ENCODE assay signal across 1 cellular context in the genomic region with DNA sequence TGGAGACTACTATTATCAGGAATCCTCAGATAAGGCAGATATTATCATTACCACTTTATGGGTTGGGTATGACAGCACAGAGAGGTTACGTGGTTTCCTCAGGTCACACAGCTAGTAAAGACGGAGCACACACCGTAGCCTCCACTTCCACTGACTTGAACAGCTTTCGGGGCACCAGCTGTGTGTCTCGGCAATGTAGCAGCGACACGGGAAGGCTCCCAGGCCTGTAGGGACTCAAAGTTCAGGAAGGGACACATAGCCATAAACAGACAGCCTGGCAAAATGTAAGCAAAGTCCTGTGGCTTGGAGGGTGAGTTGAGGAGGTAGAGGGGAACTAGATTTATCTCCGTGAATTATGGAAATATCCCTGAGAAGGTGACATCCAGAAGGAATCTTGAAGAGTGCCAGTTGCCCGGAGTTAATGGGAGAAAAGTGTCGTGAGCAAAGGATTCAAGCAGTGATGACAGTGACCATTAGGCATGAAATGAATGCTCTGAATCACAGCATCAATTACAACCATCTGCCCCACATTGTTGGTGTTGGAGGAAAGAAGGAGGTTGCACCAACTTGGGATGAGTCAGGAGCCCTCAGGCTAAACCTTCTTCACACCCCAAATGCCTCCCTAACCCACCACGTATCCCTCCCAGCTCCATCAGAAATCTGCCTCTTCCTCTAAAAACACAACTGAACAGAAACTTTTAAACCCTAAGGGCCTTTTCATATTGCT.
TF ChIP-seq lines count a peak whose summit lies in the region.

No MANE protein-coding gene starts in this region.

TF ChIP-seq in GM23338, 12 proteins besides CTCF, POLR2A, EP300 and RAD21 (continued from another document):
- TF ChIP-seq, protein P1, sequence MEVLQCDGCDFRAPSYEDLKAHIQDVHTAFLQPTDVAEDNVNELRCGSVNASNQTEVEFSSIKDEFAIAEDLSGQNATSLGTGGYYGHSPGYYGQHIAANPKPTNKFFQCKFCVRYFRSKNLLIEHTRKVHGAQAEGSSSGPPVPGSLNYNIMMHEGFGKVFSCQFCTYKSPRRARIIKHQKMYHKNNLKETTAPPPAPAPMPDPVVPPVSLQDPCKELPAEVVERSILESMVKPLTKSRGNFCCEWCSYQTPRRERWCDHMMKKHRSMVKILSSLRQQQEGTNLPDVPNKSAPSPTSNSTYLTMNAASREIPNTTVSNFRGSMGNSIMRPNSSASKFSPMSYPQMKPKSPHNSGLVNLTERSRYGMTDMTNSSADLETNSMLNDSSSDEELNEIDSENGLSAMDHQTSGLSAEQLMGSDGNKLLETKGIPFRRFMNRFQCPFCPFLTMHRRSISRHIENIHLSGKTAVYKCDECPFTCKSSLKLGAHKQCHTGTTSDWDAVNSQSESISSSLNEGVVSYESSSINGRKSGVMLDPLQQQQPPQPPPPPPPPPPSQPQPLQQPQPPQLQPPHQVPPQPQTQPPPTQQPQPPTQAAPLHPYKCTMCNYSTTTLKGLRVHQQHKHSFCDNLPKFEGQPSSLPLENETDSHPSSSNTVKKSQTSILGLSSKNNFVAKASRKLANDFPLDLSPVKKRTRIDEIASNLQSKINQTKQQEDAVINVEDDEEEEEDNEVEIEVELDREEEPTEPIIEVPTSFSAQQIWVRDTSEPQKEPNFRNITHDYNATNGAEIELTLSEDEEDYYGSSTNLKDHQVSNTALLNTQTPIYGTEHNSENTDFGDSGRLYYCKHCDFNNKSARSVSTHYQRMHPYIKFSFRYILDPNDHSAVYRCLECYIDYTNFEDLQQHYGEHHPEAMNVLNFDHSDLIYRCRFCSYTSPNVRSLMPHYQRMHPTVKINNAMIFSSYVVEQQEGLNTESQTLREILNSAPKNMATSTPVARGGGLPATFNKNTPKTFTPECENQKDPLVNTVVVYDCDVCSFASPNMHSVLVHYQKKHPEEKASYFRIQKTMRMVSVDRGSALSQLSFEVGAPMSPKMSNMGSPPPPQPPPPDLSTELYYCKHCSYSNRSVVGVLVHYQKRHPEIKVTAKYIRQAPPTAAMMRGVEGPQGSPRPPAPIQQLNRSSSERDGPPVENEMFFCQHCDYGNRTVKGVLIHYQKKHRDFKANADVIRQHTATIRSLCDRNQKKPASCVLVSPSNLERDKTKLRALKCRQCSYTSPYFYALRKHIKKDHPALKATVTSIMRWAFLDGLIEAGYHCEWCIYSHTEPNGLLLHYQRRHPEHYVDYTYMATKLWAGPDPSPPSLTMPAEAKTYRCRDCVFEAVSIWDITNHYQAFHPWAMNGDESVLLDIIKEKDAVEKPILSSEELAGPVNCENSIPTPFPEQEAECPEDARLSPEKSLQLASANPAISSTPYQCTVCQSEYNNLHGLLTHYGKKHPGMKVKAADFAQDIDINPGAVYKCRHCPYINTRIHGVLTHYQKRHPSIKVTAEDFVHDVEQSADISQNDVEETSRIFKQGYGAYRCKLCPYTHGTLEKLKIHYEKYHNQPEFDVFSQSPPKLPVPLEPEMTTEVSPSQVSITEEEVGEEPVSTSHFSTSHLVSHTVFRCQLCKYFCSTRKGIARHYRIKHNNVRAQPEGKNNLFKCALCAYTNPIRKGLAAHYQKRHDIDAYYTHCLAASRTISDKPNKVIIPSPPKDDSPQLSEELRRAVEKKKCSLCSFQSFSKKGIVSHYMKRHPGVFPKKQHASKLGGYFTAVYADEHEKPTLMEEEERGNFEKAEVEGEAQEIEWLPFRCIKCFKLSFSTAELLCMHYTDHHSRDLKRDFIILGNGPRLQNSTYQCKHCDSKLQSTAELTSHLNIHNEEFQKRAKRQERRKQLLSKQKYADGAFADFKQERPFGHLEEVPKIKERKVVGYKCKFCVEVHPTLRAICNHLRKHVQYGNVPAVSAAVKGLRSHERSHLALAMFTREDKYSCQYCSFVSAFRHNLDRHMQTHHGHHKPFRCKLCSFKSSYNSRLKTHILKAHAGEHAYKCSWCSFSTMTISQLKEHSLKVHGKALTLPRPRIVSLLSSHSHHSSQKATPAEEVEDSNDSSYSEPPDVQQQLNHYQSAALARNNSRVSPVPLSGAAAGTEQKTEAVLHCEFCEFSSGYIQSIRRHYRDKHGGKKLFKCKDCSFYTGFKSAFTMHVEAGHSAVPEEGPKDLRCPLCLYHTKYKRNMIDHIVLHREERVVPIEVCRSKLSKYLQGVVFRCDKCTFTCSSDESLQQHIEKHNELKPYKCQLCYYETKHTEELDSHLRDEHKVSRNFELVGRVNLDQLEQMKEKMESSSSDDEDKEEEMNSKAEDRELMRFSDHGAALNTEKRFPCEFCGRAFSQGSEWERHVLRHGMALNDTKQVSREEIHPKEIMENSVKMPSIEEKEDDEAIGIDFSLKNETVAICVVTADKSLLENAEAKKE (CRISPR knock-in tag; IDR thresholded peaks at IDR 0.05): no peak
- TF ChIP-seq, protein P2, sequence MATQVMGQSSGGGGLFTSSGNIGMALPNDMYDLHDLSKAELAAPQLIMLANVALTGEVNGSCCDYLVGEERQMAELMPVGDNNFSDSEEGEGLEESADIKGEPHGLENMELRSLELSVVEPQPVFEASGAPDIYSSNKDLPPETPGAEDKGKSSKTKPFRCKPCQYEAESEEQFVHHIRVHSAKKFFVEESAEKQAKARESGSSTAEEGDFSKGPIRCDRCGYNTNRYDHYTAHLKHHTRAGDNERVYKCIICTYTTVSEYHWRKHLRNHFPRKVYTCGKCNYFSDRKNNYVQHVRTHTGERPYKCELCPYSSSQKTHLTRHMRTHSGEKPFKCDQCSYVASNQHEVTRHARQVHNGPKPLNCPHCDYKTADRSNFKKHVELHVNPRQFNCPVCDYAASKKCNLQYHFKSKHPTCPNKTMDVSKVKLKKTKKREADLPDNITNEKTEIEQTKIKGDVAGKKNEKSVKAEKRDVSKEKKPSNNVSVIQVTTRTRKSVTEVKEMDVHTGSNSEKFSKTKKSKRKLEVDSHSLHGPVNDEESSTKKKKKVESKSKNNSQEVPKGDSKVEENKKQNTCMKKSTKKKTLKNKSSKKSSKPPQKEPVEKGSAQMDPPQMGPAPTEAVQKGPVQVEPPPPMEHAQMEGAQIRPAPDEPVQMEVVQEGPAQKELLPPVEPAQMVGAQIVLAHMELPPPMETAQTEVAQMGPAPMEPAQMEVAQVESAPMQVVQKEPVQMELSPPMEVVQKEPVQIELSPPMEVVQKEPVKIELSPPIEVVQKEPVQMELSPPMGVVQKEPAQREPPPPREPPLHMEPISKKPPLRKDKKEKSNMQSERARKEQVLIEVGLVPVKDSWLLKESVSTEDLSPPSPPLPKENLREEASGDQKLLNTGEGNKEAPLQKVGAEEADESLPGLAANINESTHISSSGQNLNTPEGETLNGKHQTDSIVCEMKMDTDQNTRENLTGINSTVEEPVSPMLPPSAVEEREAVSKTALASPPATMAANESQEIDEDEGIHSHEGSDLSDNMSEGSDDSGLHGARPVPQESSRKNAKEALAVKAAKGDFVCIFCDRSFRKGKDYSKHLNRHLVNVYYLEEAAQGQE (IDR thresholded peaks at IDR 0.05; ENCODE audit: unreplicated experiment): no peak
- no peak for TF ChIP-seq EZH2 (IDR thresholded peaks at IDR 0.05; ENCODE audit: low read depth, unreplicated experiment)
- TF ChIP-seq, protein P3, sequence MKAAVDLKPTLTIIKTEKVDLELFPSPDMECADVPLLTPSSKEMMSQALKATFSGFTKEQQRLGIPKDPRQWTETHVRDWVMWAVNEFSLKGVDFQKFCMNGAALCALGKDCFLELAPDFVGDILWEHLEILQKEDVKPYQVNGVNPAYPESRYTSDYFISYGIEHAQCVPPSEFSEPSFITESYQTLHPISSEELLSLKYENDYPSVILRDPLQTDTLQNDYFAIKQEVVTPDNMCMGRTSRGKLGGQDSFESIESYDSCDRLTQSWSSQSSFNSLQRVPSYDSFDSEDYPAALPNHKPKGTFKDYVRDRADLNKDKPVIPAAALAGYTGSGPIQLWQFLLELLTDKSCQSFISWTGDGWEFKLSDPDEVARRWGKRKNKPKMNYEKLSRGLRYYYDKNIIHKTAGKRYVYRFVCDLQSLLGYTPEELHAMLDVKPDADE (IDR thresholded peaks at IDR 0.05): no peak
- no peak for TF ChIP-seq JUNB (IDR thresholded peaks at IDR 0.05; ENCODE audit: unreplicated experiment)
- TF ChIP-seq CREB1 (CRISPR knock-in tag; IDR thresholded peaks at IDR 0.05; ENCODE audit: low read depth): no peak
- TF ChIP-seq ZNF331 (CRISPR knock-in tag; IDR thresholded peaks at IDR 0.05; ENCODE audit: low read depth): no peak
- no peak for TF ChIP-seq ZNF114 (CRISPR knock-in tag; IDR thresholded peaks at IDR 0.05)
- no peak for TF ChIP-seq NANOG (IDR thresholded peaks at IDR 0.05; ENCODE audit: borderline replicate concordance)
